ENCODE assay signal across 1 cellular context in the genomic region with DNA sequence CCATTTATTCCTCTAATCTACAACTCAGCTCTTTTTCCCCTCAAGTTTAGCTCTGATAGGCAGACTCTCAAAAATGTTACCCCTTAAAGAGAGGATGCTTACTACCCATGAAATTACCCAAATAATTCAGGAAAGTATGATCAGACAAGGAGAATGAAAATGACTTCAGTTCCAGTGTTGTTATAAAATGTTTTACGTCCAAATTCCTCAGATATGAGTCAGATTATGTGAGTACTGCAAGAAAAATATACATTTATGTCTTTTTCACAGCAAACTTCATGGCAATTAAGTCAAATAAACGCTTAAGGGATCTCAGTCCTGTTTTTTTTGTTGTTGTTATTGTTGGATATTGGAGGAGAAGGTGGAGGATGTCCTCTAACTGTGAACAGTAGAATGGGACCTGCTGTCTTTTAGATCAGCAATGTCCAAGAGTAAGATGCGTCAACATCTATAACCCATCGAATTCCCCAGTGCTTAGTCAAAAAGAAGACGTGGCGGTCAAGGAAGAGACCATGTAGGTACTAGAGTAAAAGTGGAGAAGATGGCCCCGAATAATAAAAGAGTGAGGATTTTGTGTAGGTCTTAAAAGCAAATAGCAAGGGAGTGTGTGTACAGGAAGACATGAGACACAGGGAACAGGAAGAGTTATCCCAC.
TF ChIP-seq lines count a peak whose summit lies in the region.

No MANE protein-coding gene starts in this region.

TF ChIP-seq in A549, 52 proteins besides CTCF, POLR2A, EP300 and RAD21 (continued from another document):
- TF ChIP-seq, protein P1, sequence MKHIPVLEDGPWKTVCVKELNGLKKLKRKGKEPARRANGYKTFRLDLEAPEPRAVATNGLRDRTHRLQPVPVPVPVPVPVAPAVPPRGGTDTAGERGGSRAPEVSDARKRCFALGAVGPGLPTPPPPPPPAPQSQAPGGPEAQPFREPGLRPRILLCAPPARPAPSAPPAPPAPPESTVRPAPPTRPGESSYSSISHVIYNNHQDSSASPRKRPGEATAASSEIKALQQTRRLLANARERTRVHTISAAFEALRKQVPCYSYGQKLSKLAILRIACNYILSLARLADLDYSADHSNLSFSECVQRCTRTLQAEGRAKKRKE (CRISPR knock-in tag; IDR thresholded peaks at IDR 0.05; ENCODE audit: low read depth) = no peak
